12 cellular contexts compared by ENCODE assay signal in genomic region chr12:46915082-46915481, GRCh38.
DNase-seq lines count a peak whose midpoint lies in the region; ATAC-seq and TF ChIP-seq lines count a peak whose summit lies in the region.
"Had no signal": no experiment of that assay in that cellular context is flagged by ENCODE, and none has a peak within 500 bp of the region (broad histone marks: within the 10 kb centered on the region; RNA-seq: fewer than 3 reads in every experiment).

No MANE protein-coding gene starts in this region.

- H3K4me1 ChIP-seq in heart left ventricle (peaks cover 0 to 4% (median 0%) of the 10 kb centered on the region in 12 donors), smooth muscle cell (ENCODE audit: low read depth) (peaks cover 5% of the 10 kb centered on the region)
- no peaks in the 10 kb centered on the region for H3K4me1 ChIP-seq in CD8-positive, alpha-beta memory T cell (ENCODE audit: insufficient read depth, low read length)
- H3K4me1 ChIP-seq: pancreas had no signal

- H3K4me3 ChIP-seq in heart left ventricle (no peak overlapping the region), smooth muscle cell (no peak overlapping the region)
- no peak overlapping the region for H3K4me3 ChIP-seq in CD8-positive, alpha-beta memory T cell (ENCODE audit: low read length)
- H3K4me3 ChIP-seq: K562, pancreas had no signal

- H3K9me3 Mint-ChIP-seq in CD8-positive, alpha-beta memory T cell, result peaks cover 5 to 18% (median 12%) of the 10 kb centered on the region in 5 donors

- H3K4me2 ChIP-seq in smooth muscle cell, result peak overlapping the region; percentile 42

- TF ChIP-seq CTCF in heart left ventricle (IDR thresholded peaks at IDR 0.05), result no peak
- no peak for TF ChIP-seq CTCF in smooth muscle cell (IDR thresholded peaks at IDR 0.05; ENCODE audit: borderline replicate concordance, insufficient read depth, poor library complexity, severe bottlenecking)

- H3K9ac ChIP-seq in smooth muscle cell (ENCODE audit: low read depth), result no peak overlapping the region

- peaks cover 0 to 23% (median 0%) of the 10 kb centered on the region in 12 donors for H3K9me3 ChIP-seq in heart left ventricle
- peaks cover 8% of the 10 kb centered on the region for H3K9me3 ChIP-seq in smooth muscle cell (replicated peaks; ENCODE audit: low read depth)
- no peaks in the 10 kb centered on the region for H3K9me3 ChIP-seq in CD8-positive, alpha-beta memory T cell (ENCODE audit: low read length)
- H3K9me3 ChIP-seq: pancreas had no signal

- peaks cover 9 to 11% of the 10 kb centered on the region in 2 donors for H3K27me3 Mint-ChIP-seq in CD8-positive, alpha-beta memory T cell

- H4K20me1 ChIP-seq in smooth muscle cell (ENCODE audit: low read depth), result no peaks in the 10 kb centered on the region

- intact Hi-C loops in heart left ventricle (cut with DNase I), result loop anchor here in 2 of 10 donors (1.0 kb wide), 1 partner anchor 19 kb away; no protein-coding TSS in a partner anchor

- H2AFZ ChIP-seq in smooth muscle cell (ENCODE audit: low read depth), result no peak overlapping the region

- peaks cover 0 to 14% (median 0%) of the 10 kb centered on the region in 3 donors for H3K36me3 Mint-ChIP-seq in CD8-positive, alpha-beta memory T cell

- H3K79me2 ChIP-seq in smooth muscle cell (ENCODE audit: low read depth), result no peaks in the 10 kb centered on the region

- TF ChIP-seq POLR2A in heart left ventricle (IDR thresholded peaks at IDR 0.05), result no peak

- no peaks in the 10 kb centered on the region for H3K36me3 ChIP-seq in heart left ventricle
- no peaks in the 10 kb centered on the region for H3K36me3 ChIP-seq in smooth muscle cell (ENCODE audit: low read depth)
- no peaks in the 10 kb centered on the region for H3K36me3 ChIP-seq in CD8-positive, alpha-beta memory T cell (ENCODE audit: insufficient read depth, low read length)
- H3K36me3 ChIP-seq: pancreas had no signal

- no peaks in the 10 kb centered on the region for H3F3A ChIP-seq in smooth muscle cell (ENCODE audit: low read depth)

- peak in 3 of 4 donors; percentile 57 to 79 (median 71) for ATAC-seq in heart left ventricle
- ATAC-seq: K562 had no signal

- H3K27ac ChIP-seq in heart left ventricle, result no peak overlapping the region
- peak overlapping the region; percentile 71 for H3K27ac ChIP-seq in smooth muscle cell (ENCODE audit: low read depth)
- H3K27ac ChIP-seq in CD8-positive, alpha-beta memory T cell (ENCODE audit: low read depth, low read length), result no peak overlapping the region
- H3K27ac ChIP-seq: pancreas had no signal

- WGBS in heart left ventricle, 4 donors, result 42 to 58% (median 47%) methylated on average over 2 of the region's 2 CpGs
- WGBS in smooth muscle cell (ENCODE audit: low lambda C conversion rate), result 35% methylated on average over 2 of the region's 2 CpGs

- peak; percentile 61 for DNase-seq in H4 (ENCODE audit: low spot score)
- peak; percentile 72 for DNase-seq in amniotic epithelial cell (ENCODE audit: low read depth)
- DNase-seq in heart left ventricle, result peak in 2 of 5 donors; percentile 35 to 50
- DNase-seq in smooth muscle cell (lab: John Stamatoyannopoulos, UW; ENCODE audit: unreplicated experiment), result no peak
- no peak for DNase-seq in CD8-positive, alpha-beta memory T cell
- no peak for DNase-seq in HuH-7 (ENCODE audit: low spot score)
- DNase-seq in NCI-H2196 (lab: John Stamatoyannopoulos, UW; ENCODE audit: unreplicated experiment), result no peak
- DNase-seq in mesenteric fat pad (ENCODE audit: low spot score), result no peak
- DNase-seq: activated gamma-delta T cell treated with Interleukin-2 at 50 U/mL for 16 hours, pancreas, SHP77 treated with DMSO at 0.1 percent for 48 hours had no signal

- H3K27me3 ChIP-seq in heart left ventricle, result no peaks in the 10 kb centered on the region
- H3K27me3 ChIP-seq in smooth muscle cell (ENCODE audit: low read depth), result no peaks in the 10 kb centered on the region
- H3K27me3 ChIP-seq in CD8-positive, alpha-beta memory T cell (ENCODE audit: insufficient read depth, low read length, poor library complexity, severe bottlenecking), result no peaks in the 10 kb centered on the region
- H3K27me3 ChIP-seq: pancreas had no signal

- H3K4me1 Mint-ChIP-seq in CD8-positive, alpha-beta memory T cell, result no peaks in the 10 kb centered on the region

- POLR2A ChIA-PET in CD8-positive, alpha-beta memory T cell (lab: Charles Lee), result no interaction called here

- H3K27ac Mint-ChIP-seq in CD8-positive, alpha-beta memory T cell, result no peak overlapping the region

- no peak overlapping the region for H3K4me3 Mint-ChIP-seq in CD8-positive, alpha-beta memory T cell

- CTCF ChIA-PET in CD8-positive, alpha-beta memory T cell (lab: Charles Lee), result no interaction called here

Comparison
In these comparisons a context has a peak if more than half of its experiments do, and no peak if none do; other contexts are left out.
1. DNase-seq: peak in H4 (single experiment) and amniotic epithelial cell (single experiment); none in smooth muscle cell (single experiment), CD8-positive, alpha-beta memory T cell (0 of 5), HuH-7 (single experiment), NCI-H2196 (single experiment) and mesenteric fat pad (single experiment).